Comparison of ENCODE assay signal across 1 cellular context in the genomic region with DNA sequence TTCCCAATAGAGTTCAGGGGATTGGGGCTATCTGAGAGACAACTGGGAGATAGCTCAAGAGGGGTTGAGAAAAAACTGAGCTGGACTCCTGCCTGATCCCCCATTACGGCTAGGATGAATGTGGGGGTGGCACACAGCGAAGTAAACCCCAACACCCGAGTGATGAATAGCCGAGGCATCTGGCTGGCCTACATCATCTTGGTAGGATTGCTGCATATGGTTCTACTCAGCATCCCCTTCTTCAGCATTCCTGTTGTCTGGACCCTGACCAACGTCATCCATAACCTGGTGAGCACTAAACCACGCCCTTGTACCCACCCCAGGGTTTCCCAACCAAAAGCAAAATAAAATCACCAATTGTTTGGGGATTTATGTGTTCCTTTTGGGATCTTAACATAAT.
TF ChIP-seq lines count a peak whose summit lies in the region.

No MANE protein-coding gene starts in this region.

TF ChIP-seq in HEK293, 187 proteins besides CTCF, POLR2A, EP300 and RAD21 (continued from another document):
- TF ChIP-seq ZNF624 (tag by site-specific recombination; IDR thresholded peaks at IDR 0.05), result no peak
- no peak for TF ChIP-seq ZFP69B (tag by site-specific recombination; IDR thresholded peaks at IDR 0.05)
- no peak for TF ChIP-seq ZNF10 (tag by site-specific recombination; IDR thresholded peaks at IDR 0.05)
- TF ChIP-seq, protein P1, sequence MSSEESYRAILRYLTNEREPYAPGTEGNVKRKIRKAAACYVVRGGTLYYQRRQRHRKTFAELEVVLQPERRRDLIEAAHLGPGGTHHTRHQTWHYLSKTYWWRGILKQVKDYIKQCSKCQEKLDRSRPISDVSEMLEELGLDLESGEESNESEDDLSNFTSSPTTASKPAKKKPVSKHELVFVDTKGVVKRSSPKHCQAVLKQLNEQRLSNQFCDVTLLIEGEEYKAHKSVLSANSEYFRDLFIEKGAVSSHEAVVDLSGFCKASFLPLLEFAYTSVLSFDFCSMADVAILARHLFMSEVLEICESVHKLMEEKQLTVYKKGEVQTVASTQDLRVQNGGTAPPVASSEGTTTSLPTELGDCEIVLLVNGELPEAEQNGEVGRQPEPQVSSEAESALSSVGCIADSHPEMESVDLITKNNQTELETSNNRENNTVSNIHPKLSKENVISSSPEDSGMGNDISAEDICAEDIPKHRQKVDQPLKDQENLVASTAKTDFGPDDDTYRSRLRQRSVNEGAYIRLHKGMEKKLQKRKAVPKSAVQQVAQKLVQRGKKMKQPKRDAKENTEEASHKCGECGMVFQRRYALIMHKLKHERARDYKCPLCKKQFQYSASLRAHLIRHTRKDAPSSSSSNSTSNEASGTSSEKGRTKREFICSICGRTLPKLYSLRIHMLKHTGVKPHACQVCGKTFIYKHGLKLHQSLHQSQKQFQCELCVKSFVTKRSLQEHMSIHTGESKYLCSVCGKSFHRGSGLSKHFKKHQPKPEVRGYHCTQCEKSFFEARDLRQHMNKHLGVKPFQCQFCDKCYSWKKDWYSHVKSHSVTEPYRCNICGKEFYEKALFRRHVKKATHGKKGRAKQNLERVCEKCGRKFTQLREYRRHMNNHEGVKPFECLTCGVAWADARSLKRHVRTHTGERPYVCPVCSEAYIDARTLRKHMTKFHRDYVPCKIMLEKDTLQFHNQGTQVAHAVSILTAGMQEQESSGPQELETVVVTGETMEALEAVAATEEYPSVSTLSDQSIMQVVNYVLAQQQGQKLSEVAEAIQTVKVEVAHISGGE (tag by site-specific recombination; conservative IDR thresholded peaks at IDR 0.05; ENCODE audit: low read depth), result no peak
- no peak for TF ChIP-seq ZEB2 (tag by site-specific recombination; IDR thresholded peaks at IDR 0.05)
- TF ChIP-seq FEZF1 (tag by site-specific recombination; IDR thresholded peaks at IDR 0.05), result no peak
- TF ChIP-seq, protein P2, sequence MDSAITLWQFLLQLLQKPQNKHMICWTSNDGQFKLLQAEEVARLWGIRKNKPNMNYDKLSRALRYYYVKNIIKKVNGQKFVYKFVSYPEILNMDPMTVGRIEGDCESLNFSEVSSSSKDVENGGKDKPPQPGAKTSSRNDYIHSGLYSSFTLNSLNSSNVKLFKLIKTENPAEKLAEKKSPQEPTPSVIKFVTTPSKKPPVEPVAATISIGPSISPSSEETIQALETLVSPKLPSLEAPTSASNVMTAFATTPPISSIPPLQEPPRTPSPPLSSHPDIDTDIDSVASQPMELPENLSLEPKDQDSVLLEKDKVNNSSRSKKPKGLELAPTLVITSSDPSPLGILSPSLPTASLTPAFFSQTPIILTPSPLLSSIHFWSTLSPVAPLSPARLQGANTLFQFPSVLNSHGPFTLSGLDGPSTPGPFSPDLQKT (IDR thresholded peaks at IDR 0.05; ENCODE audit: borderline replicate concordance, low read depth, low read length), result no peak
- no peak for TF ChIP-seq SCRT1 (tag by site-specific recombination; IDR thresholded peaks at IDR 0.05; ENCODE audit: borderline replicate concordance)
- no peak for TF ChIP-seq ZNF112 (tag by site-specific recombination; IDR thresholded peaks at IDR 0.05)
- no peak for TF ChIP-seq ZNF324 (tag by site-specific recombination; IDR thresholded peaks at IDR 0.05)
- TF ChIP-seq ZNF473 (tag by site-specific recombination; IDR thresholded peaks at IDR 0.05), result no peak
